ENCODE assay signal across 19 cellular contexts in the genomic region with DNA sequence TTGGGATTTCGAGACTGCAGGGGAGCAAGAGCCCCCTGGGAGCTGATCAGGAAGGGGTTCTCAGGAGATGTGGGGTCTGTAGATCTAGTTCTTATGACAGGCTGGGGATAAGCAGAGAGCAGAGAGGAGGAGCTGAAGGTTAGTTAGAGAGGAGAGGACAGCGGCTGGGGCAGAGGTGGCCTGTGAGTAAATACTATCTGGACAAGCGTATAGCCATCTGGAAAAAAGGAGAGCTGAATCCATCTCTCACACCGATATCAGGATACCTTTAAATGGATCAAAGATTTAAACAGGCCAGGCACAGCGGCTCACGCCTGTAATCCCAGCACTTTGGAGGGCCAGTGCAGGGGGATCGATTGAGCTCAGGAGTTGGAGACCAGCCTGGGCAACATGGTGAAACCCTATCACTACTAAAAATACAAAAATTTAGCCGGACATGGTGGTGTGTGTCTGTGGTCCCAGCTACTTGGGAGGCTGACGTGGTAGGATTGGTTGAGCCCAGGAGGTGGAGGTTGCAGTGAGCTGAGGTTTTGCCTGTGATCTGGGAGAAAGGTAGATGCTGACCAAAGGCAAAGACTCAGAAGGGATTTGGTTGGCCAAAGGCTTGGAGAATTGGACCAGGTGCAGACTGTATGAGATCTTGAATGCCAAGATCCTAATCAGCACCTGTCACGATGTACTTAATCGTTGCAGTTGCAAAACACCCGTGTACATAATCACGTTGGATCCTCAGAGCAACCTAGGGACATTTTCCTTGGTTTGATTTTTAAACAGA. TPM values are rescaled to one million over a fixed set of nuclear protein-coding genes. Genes with fewer than 3 reads are reported as not detected.
DNase-seq lines count a peak whose midpoint lies in the region; ATAC-seq and TF ChIP-seq lines count a peak whose summit lies in the region.
"Had no signal": no experiment of that assay in that cellular context is flagged by ENCODE, and none has a peak within 500 bp of the region (broad histone marks: within the 10 kb centered on the region; RNA-seq: fewer than 3 reads in every experiment).

No MANE protein-coding gene starts in this region.

- no peak overlapping the region for H3K9ac ChIP-seq in DND-41 (ENCODE audit: low read depth, low read length)
- H3K9ac ChIP-seq: SK-N-SH had no signal

- H3K9me3 Mint-ChIP-seq in stimulated activated memory B cell treated with anti-CD40 and anti-IgM and Interleukin-4, amounts not matched to agents 10 μg/mL and 1 μg/mL and 100 μg/mL, for 72 hours: no peaks in the 10 kb centered on the region
- no peaks in the 10 kb centered on the region for H3K9me3 Mint-ChIP-seq in natural killer cell treated with Interleukin-12 subunit alpha and Interleukin-12 subunit beta and Interleukin-15 and Interleukin-18, amount 100 ng/mL, for 72 hours
- H3K9me3 Mint-ChIP-seq: activated T-helper 2 cell treated with anti-CD3 and anti-CD28 coated beads, Interferon-gamma antibody, Interleukin-2, Interleukin-4, amounts not matched to agents 10 μg/mL and 5 μg/mL and 100 μg/mL, durations not matched to agents 14 hours and 24 hours and 36 hours had no signal

- no peak overlapping the region for H3K4me2 ChIP-seq in DND-41 (ENCODE audit: insufficient read depth, low read length)
- H3K4me2 ChIP-seq: SK-N-SH had no signal

- no peak overlapping the region for H2AFZ ChIP-seq in DND-41 (ENCODE audit: low read depth, low read length)

- TF ChIP-seq CTCF in DND-41 (IDR thresholded peaks at IDR 0.05; ENCODE audit: borderline replicate concordance, extremely low read depth, low read length, poor library complexity, severe bottlenecking): no peak
- TF ChIP-seq CTCF in Peyer's patch (IDR thresholded peaks at IDR 0.05): no peak
- TF ChIP-seq CTCF in right lobe of liver (IDR thresholded peaks at IDR 0.05): no peak

- ATAC-seq in DND-41 (ENCODE audit: insufficient read depth, low read depth) (0 out of 3 replicates have a peak, but pooled peaks have one; percentile 7), right lobe of liver (no peak), GM19035 (IDR thresholded peaks at IDR 0.05; ENCODE audit: unreplicated experiment) (no peak)
- ATAC-seq in stimulated activated memory B cell treated with anti-CD40 and anti-IgM and Interleukin-4, amounts not matched to agents 10 μg/mL and 1 μg/mL and 100 μg/mL, for 72 hours: no peak
- no peak for ATAC-seq in natural killer cell treated with Interleukin-12 subunit alpha and Interleukin-12 subunit beta and Interleukin-15 and Interleukin-18, amount 100 ng/mL, for 72 hours

- H4K20me1 ChIP-seq in DND-41 (ENCODE audit: insufficient read depth, low read length): no peaks in the 10 kb centered on the region

- TF ChIP-seq POLR2A in Peyer's patch (IDR thresholded peaks at IDR 0.05) (no peak), right lobe of liver (IDR thresholded peaks at IDR 0.05) (no peak)

- H3K27me3 Mint-ChIP-seq in stimulated activated memory B cell treated with anti-CD40 and anti-IgM and Interleukin-4, amounts not matched to agents 10 μg/mL and 1 μg/mL and 100 μg/mL, for 72 hours: no peaks in the 10 kb centered on the region
- no peaks in the 10 kb centered on the region for H3K27me3 Mint-ChIP-seq in natural killer cell treated with Interleukin-12 subunit alpha and Interleukin-12 subunit beta and Interleukin-15 and Interleukin-18, amount 100 ng/mL, for 72 hours

- H3K36me3 Mint-ChIP-seq in stimulated activated memory B cell treated with anti-CD40 and anti-IgM and Interleukin-4, amounts not matched to agents 10 μg/mL and 1 μg/mL and 100 μg/mL, for 72 hours: peaks cover 10% of the 10 kb centered on the region
- no peaks in the 10 kb centered on the region for H3K36me3 Mint-ChIP-seq in natural killer cell treated with Interleukin-12 subunit alpha and Interleukin-12 subunit beta and Interleukin-15 and Interleukin-18, amount 100 ng/mL, for 72 hours

- peak overlapping the region; percentile 75 for H3K27ac Mint-ChIP-seq in stimulated activated memory B cell treated with anti-CD40 and anti-IgM and Interleukin-4, amounts not matched to agents 10 μg/mL and 1 μg/mL and 100 μg/mL, for 72 hours
- H3K27ac Mint-ChIP-seq in natural killer cell treated with Interleukin-12 subunit alpha and Interleukin-12 subunit beta and Interleukin-15 and Interleukin-18, amount 100 ng/mL, for 72 hours: peak overlapping the region in 1 of 2 donors; percentile 5
- H3K27ac Mint-ChIP-seq: activated T-helper 2 cell treated with anti-CD3 and anti-CD28 coated beads, Interferon-gamma antibody, Interleukin-2, Interleukin-4, amounts not matched to agents 10 μg/mL and 5 μg/mL and 100 μg/mL, durations not matched to agents 14 hours and 24 hours and 36 hours had no signal

- H3K27me3 ChIP-seq in DND-41 (ENCODE audit: insufficient read depth, low read length, poor library complexity) (no peaks in the 10 kb centered on the region), Peyer's patch (no peaks in the 10 kb centered on the region), right lobe of liver (no peaks in the 10 kb centered on the region)
- H3K27me3 ChIP-seq: adrenal gland, right atrium auricular region, tibial artery had no signal

- H3K36me3 ChIP-seq in DND-41 (ENCODE audit: insufficient read depth, low read length): no peaks in the 10 kb centered on the region
- H3K36me3 ChIP-seq in Peyer's patch: no peaks in the 10 kb centered on the region
- no peaks in the 10 kb centered on the region for H3K36me3 ChIP-seq in right lobe of liver
- H3K36me3 ChIP-seq: adrenal gland, HAP-1, right atrium auricular region, tibial artery had no signal

- DNase-seq in DND-41 (no peak), Peyer's patch (no peak), right lobe of liver (no peak), UCSD-AML1 (lab: John Stamatoyannopoulos, UW; ENCODE audit: unreplicated experiment) (no peak)
- no peak for DNase-seq in natural killer cell treated with Interleukin-12 subunit alpha and Interleukin-12 subunit beta and Interleukin-15 and Interleukin-18, amount 100 ng/mL, for 72 hours (ENCODE audit: low spot score)
- DNase-seq: activated CD4-positive, CD25-positive, alpha-beta regulatory T cell treated with anti-CD3 and anti-CD28 coated beads, Interleukin-2, amount 50 U/mL, for 72 hours; Kasumi-1; NCI-H1092; NCI-H2029; SK-N-SH; stimulated activated naive CD4-positive, alpha-beta T cell; T-helper 9 cell; tibial artery had no signal

- WGBS in right lobe of liver (ENCODE audit: insufficient coverage, low coverage, low lambda C conversion rate, missing lambda C conversion rate): 72% methylated on average over 12 of the region's 13 CpGs

- H3K27ac ChIP-seq in DND-41 (ENCODE audit: low read length) (no peak overlapping the region), Peyer's patch (peak overlapping the region in 3 of 4 donors; percentile 56 to 93 (median 88)), right lobe of liver (peak overlapping the region; percentile 52 to 80 (median 63))
- H3K27ac ChIP-seq: tibial artery had no signal

- peaks cover 39% of the 10 kb centered on the region for H3K4me1 Mint-ChIP-seq in stimulated activated memory B cell treated with anti-CD40 and anti-IgM and Interleukin-4, amounts not matched to agents 10 μg/mL and 1 μg/mL and 100 μg/mL, for 72 hours
- peaks cover 0 to 6% of the 10 kb centered on the region in 2 donors for H3K4me1 Mint-ChIP-seq in natural killer cell treated with Interleukin-12 subunit alpha and Interleukin-12 subunit beta and Interleukin-15 and Interleukin-18, amount 100 ng/mL, for 72 hours (ENCODE audit: low read depth in 2 of 2)

- H3K4me3 ChIP-seq in DND-41 (ENCODE audit: low read depth in 1 of 2, low read length in 2 of 2) (no peak overlapping the region), Peyer's patch (no peak overlapping the region), right lobe of liver (no peak overlapping the region)
- H3K4me3 ChIP-seq: adrenal gland, HAP-1, right atrium auricular region, tibial artery had no signal

- H3K4me1 ChIP-seq in DND-41 (ENCODE audit: insufficient read depth, low read length): no peaks in the 10 kb centered on the region
- H3K4me1 ChIP-seq in Peyer's patch: peaks cover 0 to 19% (median 4%) of the 10 kb centered on the region in 4 donors
- H3K4me1 ChIP-seq in right lobe of liver: peaks cover 0 to 21% (median 9%) of the 10 kb centered on the region in 4 donors
- H3K4me1 ChIP-seq: HAP-1, right atrium auricular region, tibial artery had no signal

- H3K9me3 ChIP-seq in DND-41 (ENCODE audit: insufficient read depth, low read length, severe bottlenecking) (no peaks in the 10 kb centered on the region), Peyer's patch (no peaks in the 10 kb centered on the region), right lobe of liver (no peaks in the 10 kb centered on the region)
- H3K9me3 ChIP-seq: adrenal gland, HAP-1, right atrium auricular region, SK-N-SH, tibial artery had no signal

- no peak overlapping the region for H3K4me3 Mint-ChIP-seq in stimulated activated memory B cell treated with anti-CD40 and anti-IgM and Interleukin-4, amounts not matched to agents 10 μg/mL and 1 μg/mL and 100 μg/mL, for 72 hours
- no peak overlapping the region for H3K4me3 Mint-ChIP-seq in natural killer cell treated with Interleukin-12 subunit alpha and Interleukin-12 subunit beta and Interleukin-15 and Interleukin-18, amount 100 ng/mL, for 72 hours

- H3K79me2 ChIP-seq in DND-41 (ENCODE audit: insufficient read depth, low read length): no peaks in the 10 kb centered on the region

- intact Hi-C loops in right lobe of liver (cut with DNase I): no loop called here

RNA-seq across cellular contexts. Expression of gene SLC25A19, which starts 18.9 kb away (rescaled TPM):
- total RNA-seq in Peyer's patch (10 to 100 TPM in 3 of 4 donors, 1 to 10 TPM in 1; 8.2 to 24.8 (median 17.0) TPM), right lobe of liver (10 to 100 TPM in 2 of 6 experiments, 1 to 10 TPM in 4; 3.8 to 13.4 (median 7.3) TPM)
- 100 to 1,000 TPM in 1 of 2 donors, 10 to 100 TPM in 1; 53.0 to 140 TPM for total RNA-seq in natural killer cell treated with Interleukin-12 subunit alpha and Interleukin-12 subunit beta and Interleukin-15 and Interleukin-18, amount 100 ng/mL, for 72 hours

RNA-seq across cellular contexts. Expression of gene MIF4GD, which starts 37.1 kb away (rescaled TPM):
- total RNA-seq in Peyer's patch (10 to 100 TPM; 14.5 to 35.5 (median 18.9) TPM), right lobe of liver (10 to 100 TPM in 2 of 6 experiments, 1 to 10 TPM in 4; 7.3 to 21.9 (median 8.2) TPM)
- 10 to 100 TPM; 32.3 to 35.2 TPM for total RNA-seq in natural killer cell treated with Interleukin-12 subunit alpha and Interleukin-12 subunit beta and Interleukin-15 and Interleukin-18, amount 100 ng/mL, for 72 hours

RNA-seq across cellular contexts. Expression of gene MRPS7, which starts 46.5 kb away (rescaled TPM):
- total RNA-seq in Peyer's patch (10 to 100 TPM; 23.9 to 53.6 (median 45.3) TPM), right lobe of liver (10 to 100 TPM; 29.6 to 37.2 (median 33.7) TPM)
- 10 to 100 TPM; 76.4 to 82.8 TPM for total RNA-seq in natural killer cell treated with Interleukin-12 subunit alpha and Interleukin-12 subunit beta and Interleukin-15 and Interleukin-18, amount 100 ng/mL, for 72 hours

RNA-seq across cellular contexts. Expression of gene GGA3, which starts 46.7 kb away (rescaled TPM):
- total RNA-seq in Peyer's patch (100 to 1,000 TPM in 1 of 4 donors, 10 to 100 TPM in 3; 34.0 to 153 (median 77.0) TPM), right lobe of liver (10 to 100 TPM; 12.4 to 18.9 (median 15.8) TPM)
- total RNA-seq in natural killer cell treated with Interleukin-12 subunit alpha and Interleukin-12 subunit beta and Interleukin-15 and Interleukin-18, amount 100 ng/mL, for 72 hours: 100 to 1,000 TPM in 1 of 2 donors, 10 to 100 TPM in 1; 77.3 to 111 TPM
